In genomic region chr18:47323158-47323557, GRCh38 we compare ENCODE assay signal across 16 cellular contexts.
DNase-seq lines count a peak whose midpoint lies in the region; ATAC-seq and TF ChIP-seq lines count a peak whose summit lies in the region.
"Had no signal": no experiment of that assay in that cellular context is flagged by ENCODE, and none has a peak within 500 bp of the region (broad histone marks: within the 10 kb centered on the region; RNA-seq: fewer than 3 reads in every experiment).

No MANE protein-coding gene starts in this region.

- no peaks in the 10 kb centered on the region for H3K36me3 ChIP-seq in tibial artery
- H3K36me3 ChIP-seq: SJCRH30 had no signal

- no peak overlapping the region for H3K27ac Mint-ChIP-seq in activated naive CD8-positive, alpha-beta T cell treated with anti-CD3 and anti-CD28 coated beads, Interleukin-2, amount 50 U/mL, for 24 hours
- H3K27ac Mint-ChIP-seq in activated CD4-positive, alpha-beta memory T cell treated with anti-CD3 and anti-CD28 coated beads, Interleukin-2, amount 10 ng/mL, durations not matched to agents 7 days and 5 days = no peak overlapping the region
- H3K27ac Mint-ChIP-seq: activated T-helper 2 cell treated with anti-CD3 and anti-CD28 coated beads, Interferon-gamma antibody, Interleukin-2, Interleukin-4, amounts not matched to agents 10 μg/mL and 5 μg/mL and 100 μg/mL, durations not matched to agents 14 hours and 24 hours and 36 hours; CD4-positive, alpha-beta memory T cell; naive thymus-derived CD4-positive, alpha-beta T cell had no signal

- DNase-seq in EH (ENCODE audit: low read depth) (peak; percentile 67), Kasumi-1 (lab: John Stamatoyannopoulos, UW) (peak; percentile 2 to 15), kidney tubule cell (ENCODE audit: low spot score) (peak; percentile 68), cortex of kidney (lab: John Stamatoyannopoulos, UW) (no peak), tibial artery (no peak)
- no peak for DNase-seq in activated naive CD8-positive, alpha-beta T cell treated with anti-CD3 and anti-CD28 coated beads, Interleukin-2, amount 50 U/mL, for 24 hours
- DNase-seq in effector CD8-positive, alpha-beta T cell (lab: John Stamatoyannopoulos, UW) = no peak
- DNase-seq in activated CD4-positive, alpha-beta memory T cell treated with anti-CD3 and anti-CD28 coated beads, Interleukin-2, amount 10 ng/mL, durations not matched to agents 7 days and 5 days = no peak
- DNase-seq: activated CD4-positive, alpha-beta T cell treated with anti-CD3 and anti-CD28 coated beads, Interleukin-2, amount 50 U/mL, for 4 hours; CD4-positive, alpha-beta memory T cell; naive thymus-derived CD4-positive, alpha-beta T cell; SJCRH30; substantia nigra; T-helper 9 cell had no signal

- H3K4me1 Mint-ChIP-seq in activated naive CD8-positive, alpha-beta T cell treated with anti-CD3 and anti-CD28 coated beads, Interleukin-2, amount 50 U/mL, for 24 hours = no peaks in the 10 kb centered on the region
- peaks cover 13% of the 10 kb centered on the region for H3K4me1 Mint-ChIP-seq in activated CD4-positive, alpha-beta memory T cell treated with anti-CD3 and anti-CD28 coated beads, Interleukin-2, amount 10 ng/mL, durations not matched to agents 7 days and 5 days
- H3K4me1 Mint-ChIP-seq: CD4-positive, alpha-beta memory T cell had no signal

- no peaks in the 10 kb centered on the region for H3K9me3 Mint-ChIP-seq in activated naive CD8-positive, alpha-beta T cell treated with anti-CD3 and anti-CD28 coated beads, Interleukin-2, amount 50 U/mL, for 24 hours
- no peaks in the 10 kb centered on the region for H3K9me3 Mint-ChIP-seq in activated CD4-positive, alpha-beta memory T cell treated with anti-CD3 and anti-CD28 coated beads, Interleukin-2, amount 10 ng/mL, durations not matched to agents 7 days and 5 days
- H3K9me3 Mint-ChIP-seq: activated T-helper 2 cell treated with anti-CD3 and anti-CD28 coated beads, Interferon-gamma antibody, Interleukin-2, Interleukin-4, amounts not matched to agents 10 μg/mL and 5 μg/mL and 100 μg/mL, durations not matched to agents 14 hours and 24 hours and 36 hours had no signal

- no peaks in the 10 kb centered on the region for H3K9me3 ChIP-seq in tibial artery
- H3K9me3 ChIP-seq: SJCRH30 had no signal

- H3K4me1 ChIP-seq in tibial artery = no peaks in the 10 kb centered on the region
- H3K4me1 ChIP-seq: SJCRH30 had no signal

- H3K27me3 ChIP-seq in tibial artery = no peaks in the 10 kb centered on the region
- H3K27me3 ChIP-seq: SJCRH30 had no signal

- no peak overlapping the region for H3K4me3 Mint-ChIP-seq in activated naive CD8-positive, alpha-beta T cell treated with anti-CD3 and anti-CD28 coated beads, Interleukin-2, amount 50 U/mL, for 24 hours
- H3K4me3 Mint-ChIP-seq in activated CD4-positive, alpha-beta memory T cell treated with anti-CD3 and anti-CD28 coated beads, Interleukin-2, amount 10 ng/mL, durations not matched to agents 7 days and 5 days = no peak overlapping the region
- H3K4me3 Mint-ChIP-seq: CD4-positive, alpha-beta memory T cell; naive thymus-derived CD4-positive, alpha-beta T cell had no signal

- peaks cover 5% of the 10 kb centered on the region for H3K27me3 Mint-ChIP-seq in activated naive CD8-positive, alpha-beta T cell treated with anti-CD3 and anti-CD28 coated beads, Interleukin-2, amount 50 U/mL, for 24 hours
- H3K27me3 Mint-ChIP-seq in activated CD4-positive, alpha-beta memory T cell treated with anti-CD3 and anti-CD28 coated beads, Interleukin-2, amount 10 ng/mL, durations not matched to agents 7 days and 5 days = peaks cover 4% of the 10 kb centered on the region

- no peak overlapping the region for H3K4me3 ChIP-seq in tibial artery
- H3K4me3 ChIP-seq: GM12878, SJCRH30 had no signal

- ATAC-seq in activated naive CD8-positive, alpha-beta T cell treated with anti-CD3 and anti-CD28 coated beads, Interleukin-2, amount 50 U/mL, for 24 hours = peak; percentile 49
- ATAC-seq: GM12878; naive thymus-derived CD4-positive, alpha-beta T cell had no signal

- H3K36me3 Mint-ChIP-seq in activated naive CD8-positive, alpha-beta T cell treated with anti-CD3 and anti-CD28 coated beads, Interleukin-2, amount 50 U/mL, for 24 hours (ENCODE audit: low read depth) = no peaks in the 10 kb centered on the region
- H3K36me3 Mint-ChIP-seq in activated CD4-positive, alpha-beta memory T cell treated with anti-CD3 and anti-CD28 coated beads, Interleukin-2, amount 10 ng/mL, durations not matched to agents 7 days and 5 days (ENCODE audit: low read depth) = no peaks in the 10 kb centered on the region
- H3K36me3 Mint-ChIP-seq: CD4-positive, alpha-beta memory T cell; naive thymus-derived CD4-positive, alpha-beta T cell had no signal

- no peak for TF ChIP-seq CTCF in tibial artery (IDR thresholded peaks at IDR 0.05)

- no peak overlapping the region for H3K27ac ChIP-seq in tibial artery
- H3K27ac ChIP-seq: SJCRH30 had no signal

- intact Hi-C loops in tibial artery (cut with DNase I; ENCODE audit: low total_unique reads) = no loop called here

- POLR2A ChIA-PET in activated CD4-positive, alpha-beta memory T cell treated with anti-CD3 and anti-CD28 coated beads, Interleukin-2, amount 10 ng/mL, durations not matched to agents 7 days and 5 days (lab: Charles Lee) = no interaction called here

- CTCF ChIA-PET in activated CD4-positive, alpha-beta memory T cell treated with anti-CD3 and anti-CD28 coated beads, Interleukin-2, amount 10 ng/mL, durations not matched to agents 7 days and 5 days (lab: Charles Lee) = interaction anchor here (1.5 kb wide), 1 partner anchor 426 kb away, joined by 4 read pairs; no protein-coding TSS in a partner anchor

Comparison
In these comparisons a context has a peak if more than half of its experiments do, and no peak if none do; other contexts are left out.
1. DNase-seq: peak in EH (single experiment), Kasumi-1 (2 of 2) and kidney tubule cell (single experiment); none in activated naive CD8-positive, alpha-beta T cell treated with anti-CD3 and anti-CD28 coated beads, Interleukin-2, amount 50 U/mL, for 24 hours (single experiment), cortex of kidney (single experiment), effector CD8-positive, alpha-beta T cell (single experiment), activated CD4-positive, alpha-beta memory T cell treated with anti-CD3 and anti-CD28 coated beads, Interleukin-2, amount 10 ng/mL, durations not matched to agents 7 days and 5 days (single experiment) and tibial artery (0 of 2).